In the genomic region with DNA sequence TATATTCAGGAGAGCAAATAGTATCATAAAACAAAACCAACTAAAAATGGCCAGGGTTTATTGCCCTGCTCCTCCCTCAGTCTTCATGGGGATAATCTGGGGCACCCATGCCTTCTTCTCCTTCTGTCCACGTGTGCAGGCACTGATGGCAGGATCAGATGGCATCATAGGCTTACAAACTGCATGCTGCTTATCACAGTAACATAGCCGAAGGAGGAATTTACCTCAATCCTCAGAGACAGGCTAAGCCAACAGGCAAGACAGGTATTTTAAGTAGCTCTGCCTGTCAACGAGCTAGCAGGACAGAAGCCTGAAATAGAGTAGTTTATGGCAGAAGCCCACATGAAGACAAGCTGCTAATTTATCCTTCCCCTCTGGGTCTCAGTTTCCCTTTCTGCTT, we compare ENCODE assay signal across 19 cellular contexts. TPM values are rescaled to one million over a fixed set of nuclear protein-coding genes. Genes with fewer than 3 reads are reported as not detected.
A peak's percentile ranks its signal among the peaks of the same experiment; 100 is the strongest.
DNase-seq lines count a peak whose midpoint lies in the region; ATAC-seq and TF ChIP-seq lines count a peak whose summit lies in the region.
"Had no signal": no experiment of that assay in that cellular context is flagged by ENCODE, and none has a peak within 500 bp of the region (broad histone marks: within the 10 kb centered on the region; RNA-seq: fewer than 3 reads in every experiment).

No MANE protein-coding gene starts in this region.

- no peaks in the 10 kb centered on the region for H3K9me3 Mint-ChIP-seq in nephron
- H3K9me3 Mint-ChIP-seq: CD4-positive, alpha-beta memory T cell had no signal

- H3K27me3 ChIP-seq in SK-N-SH (ENCODE audit: insufficient read depth) (no peaks in the 10 kb centered on the region), uterus (no peaks in the 10 kb centered on the region)

- intact Hi-C loops in left cardiac atrium (cut with DNase I): loop anchor here in 1 of 2 donors (5.0 kb wide), 1 partner anchor 49 kb away; no protein-coding TSS in a partner anchor
- intact Hi-C loops in uterus (cut with DNase I; ENCODE audit: low total_unique reads): no loop called here

- H3K4me3 ChIP-seq in SK-N-SH (ENCODE audit: low read depth in 2 of 2, low read length in 1 of 2) (no peak overlapping the region), uterus (no peak overlapping the region)

- H4K20me1 ChIP-seq in SK-N-SH (ENCODE audit: insufficient read depth): no peaks in the 10 kb centered on the region

- DNase-seq in SK-N-SH: no peak
- DNase-seq in left cardiac atrium: no peak
- no peak for DNase-seq in uterus
- no peak for DNase-seq in stimulated activated naive CD4-positive, alpha-beta T cell treated with Interleukin-2 at 50 U/mL for 16 hours (lab: John Stamatoyannopoulos, UW)
- no peak for DNase-seq in NCI-H2029 (lab: John Stamatoyannopoulos, UW)
- DNase-seq: activated CD8-positive, alpha-beta memory T cell treated with anti-CD3 and anti-CD28 coated beads, Interleukin-2, amount 50 U/mL, for 4 hours; activated naive CD4-positive, alpha-beta T cell treated with anti-CD3 and anti-CD28 coated beads, Interleukin-2, amount 50 U/mL, for 16 hours; CD4-positive, alpha-beta memory T cell; cortex of kidney; GDM1; NCI-H345; OCI-M1; stimulated activated CD4-positive, alpha-beta T cell treated with anti-CD3 and anti-CD28 coated beads, Interleukin-2, amount 100 ng/mL, for 24 hours; SW 1271 had no signal

- peaks cover 3% of the 10 kb centered on the region for H3F3A ChIP-seq in SK-N-SH (replicated peaks; ENCODE audit: insufficient read depth)

- POLR2A ChIA-PET in SK-N-SH (lab: Yijun Ruan, JAX): no interaction called here

- no peak for TF ChIP-seq CTCF in SK-N-SH (IDR thresholded peaks at IDR 0.05)
- no peak for TF ChIP-seq CTCF in nephron (IDR thresholded peaks at IDR 0.05; ENCODE audit: unreplicated experiment in 3 of 3)
- no peak for TF ChIP-seq CTCF in uterus (IDR thresholded peaks at IDR 0.05)

- no peaks in the 10 kb centered on the region for H3K36me3 Mint-ChIP-seq in nephron (ENCODE audit: low read depth)
- H3K36me3 Mint-ChIP-seq: CD4-positive, alpha-beta memory T cell had no signal

- H3K79me2 ChIP-seq in SK-N-SH (ENCODE audit: insufficient read depth): no peaks in the 10 kb centered on the region; the same call in 1 of the 2 replicates

- TF ChIP-seq POLR2A in uterus (IDR thresholded peaks at IDR 0.05): no peak

- CTCF ChIA-PET in SK-N-SH (lab: Yijun Ruan, JAX): interaction anchor here (0.7 to 3.7 kb wide), 8 partner anchors 12 to 77 kb away, joined by 3 to 16 read pairs (median 4); no protein-coding TSS in a partner anchor

- H3K4me3 Mint-ChIP-seq in nephron: peak overlapping the region in 1 of 3 experiments; percentile 56
- H3K4me3 Mint-ChIP-seq: CD4-positive, alpha-beta memory T cell had no signal

- ATAC-seq in SK-N-SH treated with all-trans-retinoic acid at 6 μM for 48 hours (no peak), left cardiac atrium (peak; percentile 27 to 35), GM19324 (IDR thresholded peaks at IDR 0.05; ENCODE audit: low FRiP score, unreplicated experiment) (no peak)

- peaks cover 0 to 5% of the 10 kb centered on the region in 2 experiments for H3K36me3 ChIP-seq in SK-N-SH (replicated peaks in 1 of 2; ENCODE audit: control insufficient read depth in 1 of 2, insufficient read depth in 2 of 2, low read length in 1 of 2)
- H3K36me3 ChIP-seq in uterus: no peaks in the 10 kb centered on the region

- no peak for TF ChIP-seq RAD21 in SK-N-SH (IDR thresholded peaks at IDR 0.05; ENCODE audit: low read length)

- H2AFZ ChIP-seq in SK-N-SH (ENCODE audit: low read depth): no peak overlapping the region

- no peak for TF ChIP-seq EP300 in SK-N-SH (IDR thresholded peaks at IDR 0.05; ENCODE audit: borderline replicate concordance in 1 of 2, low read depth in 1 of 2, low read length in 1 of 2)

- no peaks in the 10 kb centered on the region for H3K9me3 ChIP-seq in SK-N-SH
- no peaks in the 10 kb centered on the region for H3K9me3 ChIP-seq in uterus

- H3K27ac ChIP-seq in SK-N-SH (ENCODE audit: low read depth in 2 of 2, low read length in 1 of 2) (peak overlapping the region; percentile 71 to 86; a peak in 3 of 4 replicates), uterus (peak overlapping the region; percentile 60 to 86)

- no peaks in the 10 kb centered on the region for H3K9me2 ChIP-seq in SK-N-SH

- H3K27me3 Mint-ChIP-seq in nephron (ENCODE audit: low read depth): no peaks in the 10 kb centered on the region
- H3K27me3 Mint-ChIP-seq: CD4-positive, alpha-beta memory T cell had no signal

- H3K9ac ChIP-seq in SK-N-SH: no peak overlapping the region

- H3K4me1 ChIP-seq in SK-N-SH (ENCODE audit: control insufficient read depth in 1 of 2, insufficient read depth in 2 of 2, low read depth in 1 of 2, low read length in 1 of 2): peaks cover 31 to 38% of the 10 kb centered on the region in 2 experiments
- H3K4me1 ChIP-seq in uterus: peaks cover 6 to 12% of the 10 kb centered on the region in 2 donors

- 51% methylated on average over 3 of the region's 3 CpGs for WGBS in SK-N-SH (ENCODE audit: low lambda C conversion rate)

- H3K4me2 ChIP-seq in SK-N-SH: 0 out of 2 replicates have a peak overlapping the region, but pooled peaks have one; percentile 24

- H3K4me1 Mint-ChIP-seq in nephron: peaks cover 67% of the 10 kb centered on the region

- peak overlapping the region; percentile 84 to 95 (median 93) for H3K27ac Mint-ChIP-seq in nephron
- H3K27ac Mint-ChIP-seq: CD4-positive, alpha-beta memory T cell; progenitor cell of endocrine pancreas had no signal

TF ChIP-seq in SK-N-SH, 30 proteins besides CTCF, POLR2A, EP300 and RAD21 (continues in another document):
- TF ChIP-seq JUND (IDR thresholded peaks at IDR 0.05) (no peak), USF1 (IDR thresholded peaks at IDR 0.05; ENCODE audit: borderline replicate concordance, low read depth) (no peak), USF2 (IDR thresholded peaks at IDR 0.05; ENCODE audit: borderline replicate concordance, low read depth, low read length) (no peak), SIN3A (IDR thresholded peaks at IDR 0.05; ENCODE audit: borderline replicate concordance, low read depth, low read length) (no peak), NFIC (IDR thresholded peaks at IDR 0.05; ENCODE audit: borderline replicate concordance) (no peak), TCF12 (IDR thresholded peaks at IDR 0.05) (no peak), MXI1 (IDR thresholded peaks at IDR 0.05; ENCODE audit: low read depth, low read length) (no peak), SMC3 (IDR thresholded peaks at IDR 0.05; ENCODE audit: low read depth, low read length) (no peak)

TF ChIP-seq in SK-N-SH treated with all-trans-retinoic acid at 6 μM for 48 hours, 23 proteins besides CTCF, POLR2A, EP300 and RAD21 (continues in another document):
- TF ChIP-seq, protein P1, sequence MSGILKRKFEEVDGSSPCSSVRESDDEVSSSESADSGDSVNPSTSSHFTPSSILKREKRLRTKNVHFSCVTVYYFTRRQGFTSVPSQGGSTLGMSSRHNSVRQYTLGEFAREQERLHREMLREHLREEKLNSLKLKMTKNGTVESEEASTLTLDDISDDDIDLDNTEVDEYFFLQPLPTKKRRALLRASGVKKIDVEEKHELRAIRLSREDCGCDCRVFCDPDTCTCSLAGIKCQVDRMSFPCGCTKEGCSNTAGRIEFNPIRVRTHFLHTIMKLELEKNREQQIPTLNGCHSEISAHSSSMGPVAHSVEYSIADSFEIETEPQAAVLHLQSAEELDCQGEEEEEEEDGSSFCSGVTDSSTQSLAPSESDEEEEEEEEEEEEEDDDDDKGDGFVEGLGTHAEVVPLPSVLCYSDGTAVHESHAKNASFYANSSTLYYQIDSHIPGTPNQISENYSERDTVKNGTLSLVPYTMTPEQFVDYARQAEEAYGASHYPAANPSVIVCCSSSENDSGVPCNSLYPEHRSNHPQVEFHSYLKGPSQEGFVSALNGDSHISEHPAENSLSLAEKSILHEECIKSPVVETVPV (CRISPR knock-in tag; IDR thresholded peaks at IDR 0.05): no peak
- TF ChIP-seq ZC3H10 (CRISPR knock-in tag; IDR thresholded peaks at IDR 0.05) (no peak), ZFP3 (CRISPR knock-in tag; IDR thresholded peaks at IDR 0.05) (no peak), ZNF565 (CRISPR knock-in tag; conservative IDR thresholded peaks at IDR 0.05; ENCODE audit: low read depth) (no peak), RARB (CRISPR knock-in tag; IDR thresholded peaks at IDR 0.05) (no peak), CREB5 (CRISPR knock-in tag; IDR thresholded peaks at IDR 0.05; ENCODE audit: low read depth) (no peak), ISL1 (CRISPR knock-in tag; IDR thresholded peaks at IDR 0.05) (no peak), OSR1 (CRISPR knock-in tag; IDR thresholded peaks at IDR 0.05) (no peak)

RNA-seq across cellular contexts. Expression of gene LAMB3, which starts 9.4 kb away (rescaled TPM):
- polyA plus RNA-seq in SK-N-SH (2012; rRNA removed): 14.1 and 18.0 TPM in 2 replicates
- polyA plus RNA-seq in SK-N-SH (2012; cell fraction: cytosol; rRNA removed): 7.1 and 13.4 TPM in 2 replicates
- polyA plus RNA-seq in SK-N-SH (2012; cell fraction: nucleus; rRNA removed): 24.8 and 31.3 TPM in 2 replicates
- total RNA-seq in left cardiac atrium: 10 to 100 TPM in 1 of 2 donors, 1 to 10 TPM in 1; 8.4 to 14.3 TPM
- total RNA-seq in uterus: 10 to 100 TPM in 1 of 4 donors, under 1 TPM in 2, not detected in 1; under 0.01 to 17.4 (median 0.37) TPM

RNA-seq across cellular contexts. Expression of gene G0S2, which starts 32.4 kb away (rescaled TPM):
- polyA plus RNA-seq in SK-N-SH (2012; rRNA removed): 32.5 and 43.2 TPM in 2 replicates
- 34.0 and 38.5 TPM in 2 replicates for polyA plus RNA-seq in SK-N-SH (2012; cell fraction: cytosol; rRNA removed)
- 12.1 and 24.4 TPM in 2 replicates for polyA plus RNA-seq in SK-N-SH (2012; cell fraction: nucleus; rRNA removed)
- total RNA-seq in left cardiac atrium (100 to 1,000 TPM; 220 to 440 TPM), uterus (10 to 100 TPM in 1 of 4 donors, 1 to 10 TPM in 1, not detected in 2; 4.5 to 13.2 TPM)
- total RNA-seq: A172 had no signal

RNA-seq across cellular contexts. Expression of gene CAMK1G, which starts 59.3 kb away (rescaled TPM):
- polyA plus RNA-seq in SK-N-SH (2012; rRNA removed): 15.1 and 18.5 TPM in 2 replicates
- polyA plus RNA-seq in SK-N-SH (2012; cell fraction: cytosol; rRNA removed): 9.8 and 12.8 TPM in 2 replicates
- 14.3 and 16.7 TPM in 2 replicates for polyA plus RNA-seq in SK-N-SH (2012; cell fraction: nucleus; rRNA removed)
- total RNA-seq in left cardiac atrium (under 1 TPM in 1 of 2 donors, not detected in 1; 0.31 TPM), uterus (1 to 10 TPM in 1 of 4 donors, under 1 TPM in 1, not detected in 2; 0.43 to 5.6 TPM)
- total RNA-seq: A172; CD4-positive, alpha-beta memory T cell had no signal
- polyA plus RNA-seq: CD4-positive, alpha-beta memory T cell had no signal

Comparison
In these comparisons a context has a peak if more than half of its experiments do, and no peak if none do; other contexts are left out.
1. ATAC-seq: peak in left cardiac atrium (2 of 2); none in SK-N-SH treated with all-trans-retinoic acid at 6 μM for 48 hours (single experiment) and GM19324 (single experiment).
2. RNA of gene G0S2, which starts 32.4 kb away (total RNA-seq): 220 to 440 TPM in left cardiac atrium; 4.5 to 13.2 TPM in uterus; every median in the first group is over 10 times any median in the second.